Comparison of ENCODE assay signal across 11 cellular contexts in the genomic region with DNA sequence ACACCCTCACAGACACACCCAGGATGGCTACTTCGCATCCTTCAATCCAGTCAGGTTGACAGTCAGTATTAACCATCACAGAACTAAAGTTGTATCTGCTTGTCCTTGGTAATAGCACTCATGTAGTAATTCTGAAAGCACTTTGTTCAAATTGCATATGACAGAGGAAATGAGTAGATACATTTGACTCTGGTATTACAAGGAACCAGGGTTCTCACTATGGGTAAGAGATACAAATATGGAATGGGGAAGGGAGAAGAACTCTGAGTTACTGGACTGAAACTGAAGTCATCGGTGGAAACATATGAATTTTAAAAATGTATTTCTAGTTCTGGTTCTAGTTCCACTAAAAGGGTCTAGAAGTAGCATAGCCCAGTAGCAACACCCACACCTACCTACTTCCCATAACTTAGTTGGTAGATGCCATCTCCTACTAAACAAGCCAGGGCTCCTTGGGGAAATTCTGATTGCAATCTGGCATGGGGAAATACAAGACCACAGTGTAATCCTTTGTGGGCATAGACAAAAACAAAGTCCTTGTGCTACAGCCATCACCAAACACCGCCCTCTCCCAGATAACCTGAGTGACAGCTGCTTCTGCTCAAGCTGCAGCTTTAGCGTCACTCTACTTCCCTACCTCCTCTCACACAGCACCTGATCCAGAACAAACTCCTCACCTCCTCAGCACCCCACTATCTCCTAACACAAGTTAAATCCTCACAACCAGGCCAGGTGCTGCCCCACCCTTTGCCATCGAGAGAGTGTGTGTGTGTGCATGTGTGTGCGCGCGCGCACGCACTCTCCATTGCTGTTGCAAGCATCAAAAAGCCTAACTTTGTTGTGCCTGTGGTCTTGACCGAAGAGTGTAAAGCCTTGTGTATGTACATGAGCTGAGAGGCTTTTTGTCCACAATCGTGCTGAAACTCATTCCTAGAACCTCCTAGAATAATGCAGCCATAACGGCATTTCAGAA. TPM values are rescaled to one million over a fixed set of nuclear protein-coding genes. Genes with fewer than 3 reads are reported as not detected.
A peak's percentile ranks its signal among the peaks of the same experiment; 100 is the strongest.
DNase-seq lines count a peak whose midpoint lies in the region; ATAC-seq, FAIRE-seq and TF ChIP-seq lines count a peak whose summit lies in the region.
"Had no signal": no experiment of that assay in that cellular context is flagged by ENCODE, and none has a peak within 500 bp of the region (broad histone marks: within the 10 kb centered on the region; RNA-seq: fewer than 3 reads in every experiment).

No MANE protein-coding gene starts in this region.

- POLR2A ChIA-PET in GM12878 (lab: Charles Lee) = no interaction called here

- RAD21 ChIA-PET in GM12878 (lab: Charles Lee; ENCODE audit: unreplicated experiment) = no interaction called here

- no peak for TF ChIP-seq POLR2A in GM12878 (IDR thresholded peaks at IDR 0.05; ENCODE audit: low read depth, low read length)

- no peaks in the 10 kb centered on the region for H4K20me1 ChIP-seq in GM12878 (ENCODE audit: control insufficient read depth, insufficient read depth)

- no peak for FAIRE-seq in GM12878 (lab: Jason Lieb, UNC)

- no peak overlapping the region for H3K9ac ChIP-seq in GM12878 (ENCODE audit: control insufficient read depth, insufficient read depth, low read length)

- in situ Hi-C loops in GM12878 (cut with MboI) = no loop called here

- TF ChIP-seq RAD21 in GM12878 (IDR thresholded peaks at IDR 0.05; ENCODE audit: insufficient read depth, low read depth, low read length) = no peak

- no peak overlapping the region for H2AFZ ChIP-seq in GM12878 (ENCODE audit: control insufficient read depth, low read depth, low read length)

- DNase-seq in GM12878 (ENCODE audit: low read depth, low spot score) (no peak), AG08396 (ENCODE audit: low spot score) (no peak), DMS53 (lab: John Stamatoyannopoulos, UW) (no peak), SHP77 treated with DMSO at 0.1 percent for 48 hours (lab: John Stamatoyannopoulos, UW) (no peak), NCI-H526 (lab: John Stamatoyannopoulos, UW) (no peak)
- DNase-seq: cortex of kidney, NCI-H2029 treated with DMSO at 0.1 percent for 48 hours, tibial artery had no signal

- TF ChIP-seq CTCF in GM12878 (IDR thresholded peaks at IDR 0.05 in 2 of 3, conservative IDR thresholded peaks at IDR 0.05 in 1 of 3; ENCODE audit: control insufficient read depth in 2 of 3, extremely low read depth in 1 of 3, insufficient read depth in 1 of 3, low read depth in 3 of 3, low read length in 3 of 3) = no peak

- H3K36me3 ChIP-seq in GM12878 (ENCODE audit: control insufficient read depth in 2 of 2, insufficient read depth in 2 of 2, low read length in 1 of 2) = peaks cover 0 to 4% of the 10 kb centered on the region in 2 experiments; a peak in 2 of 4 replicates

- CTCF ChIA-PET in GM12878 (lab: Yijun Ruan, JAX) = no interaction called here

- H3K27ac ChIP-seq in GM12878 (ENCODE audit: control insufficient read depth, insufficient read depth) = peak overlapping the region; percentile 69
- H3K27ac ChIP-seq: tibial artery had no signal

- no TSS peak for BruUV-seq in GM12878 (replicated peaks; lab: Mats Ljungman, UMichigan)

- H3K4me2 ChIP-seq in GM12878 (ENCODE audit: control insufficient read depth, insufficient read depth) = peak overlapping the region; percentile 86

- 52% methylated on average over 13 of the region's 13 CpGs for WGBS in GM12878 (ENCODE audit: insufficient coverage, insufficient replicate concordance, low lambda C conversion rate, missing lambda C conversion rate)

- H3K9me3 ChIP-seq in GM12878 (replicated peaks; ENCODE audit: control insufficient read depth, insufficient read depth, low read length) = peaks cover 9% of the 10 kb centered on the region; the same call in 2 of the 3 replicates

- H3K4me3 ChIP-seq in GM12878 = no peak overlapping the region
- H3K4me3 ChIP-seq: tibial artery had no signal

- intact Hi-C loops in GM12878 (cut with micrococcal nuclease; ENCODE audit: unreplicated experiment) = loop anchor here (2.0 kb wide), 1 partner anchor 20 kb away; no protein-coding TSS in a partner anchor

- SMC1A ChIA-PET in GM12878 (lab: Charles Lee; ENCODE audit: uncharacterized antibody, unreplicated experiment) = interaction anchor here (1.7 kb wide), 1 partner anchor 22 kb away, joined by 3 read pairs; no protein-coding TSS in a partner anchor

- H3K27me3 ChIP-seq in GM12878 (replicated peaks in 1 of 2; ENCODE audit: control insufficient read depth in 2 of 2, insufficient read depth in 2 of 2, low read length in 1 of 2) = no peaks in the 10 kb centered on the region
- H3K27me3 ChIP-seq: tibial artery had no signal

- ATAC-seq in GM18858 (IDR thresholded peaks at IDR 0.05; ENCODE audit: unreplicated experiment) (peak; percentile 81), GM21526 (IDR thresholded peaks at IDR 0.05; ENCODE audit: low FRiP score, unreplicated experiment) (peak; percentile 74), HG03175 (IDR thresholded peaks at IDR 0.05; ENCODE audit: unreplicated experiment) (peak; percentile 47), GM12878 (peak; percentile 73)

- H3K79me2 ChIP-seq in GM12878 (ENCODE audit: control insufficient read depth, insufficient read depth, low read length) = no peaks in the 10 kb centered on the region

- H3K4me1 ChIP-seq in GM12878 (ENCODE audit: control insufficient read depth, insufficient read depth, low read length) = peaks cover 38% of the 10 kb centered on the region
- H3K4me1 ChIP-seq: tibial artery had no signal

- TF ChIP-seq EP300 in GM12878 (IDR thresholded peaks at IDR 0.05; ENCODE audit: borderline replicate concordance in 1 of 2, control insufficient read depth in 1 of 2, low read depth in 2 of 2, low read length in 2 of 2) = no peak; a peak in 1 of 4 replicates

TF ChIP-seq in GM12878, 131 proteins besides CTCF, POLR2A, EP300 and RAD21 (continues in another document):
- TF ChIP-seq MTA2 (IDR thresholded peaks at IDR 0.05; ENCODE audit: low read depth) = 0 out of 2 replicates have a peak, but pooled peaks have one; percentile 20
- TF ChIP-seq EED (IDR thresholded peaks at IDR 0.05; ENCODE audit: low read depth) = peak; percentile 70
- peak; percentile 69; the same call in 1 of the 2 replicates for TF ChIP-seq RUNX3 (IDR thresholded peaks at IDR 0.05; ENCODE audit: low read length)
- TF ChIP-seq, protein P1, sequence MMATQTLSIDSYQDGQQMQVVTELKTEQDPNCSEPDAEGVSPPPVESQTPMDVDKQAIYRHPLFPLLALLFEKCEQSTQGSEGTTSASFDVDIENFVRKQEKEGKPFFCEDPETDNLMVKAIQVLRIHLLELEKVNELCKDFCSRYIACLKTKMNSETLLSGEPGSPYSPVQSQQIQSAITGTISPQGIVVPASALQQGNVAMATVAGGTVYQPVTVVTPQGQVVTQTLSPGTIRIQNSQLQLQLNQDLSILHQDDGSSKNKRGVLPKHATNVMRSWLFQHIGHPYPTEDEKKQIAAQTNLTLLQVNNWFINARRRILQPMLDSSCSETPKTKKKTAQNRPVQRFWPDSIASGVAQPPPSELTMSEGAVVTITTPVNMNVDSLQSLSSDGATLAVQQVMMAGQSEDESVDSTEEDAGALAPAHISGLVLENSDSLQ (IDR thresholded peaks at IDR 0.05) = peak; percentile 79
- no peak for TF ChIP-seq MYB (IDR thresholded peaks at IDR 0.05; ENCODE audit: borderline replicate concordance, low read depth, low read length)
- TF ChIP-seq, protein P2, sequence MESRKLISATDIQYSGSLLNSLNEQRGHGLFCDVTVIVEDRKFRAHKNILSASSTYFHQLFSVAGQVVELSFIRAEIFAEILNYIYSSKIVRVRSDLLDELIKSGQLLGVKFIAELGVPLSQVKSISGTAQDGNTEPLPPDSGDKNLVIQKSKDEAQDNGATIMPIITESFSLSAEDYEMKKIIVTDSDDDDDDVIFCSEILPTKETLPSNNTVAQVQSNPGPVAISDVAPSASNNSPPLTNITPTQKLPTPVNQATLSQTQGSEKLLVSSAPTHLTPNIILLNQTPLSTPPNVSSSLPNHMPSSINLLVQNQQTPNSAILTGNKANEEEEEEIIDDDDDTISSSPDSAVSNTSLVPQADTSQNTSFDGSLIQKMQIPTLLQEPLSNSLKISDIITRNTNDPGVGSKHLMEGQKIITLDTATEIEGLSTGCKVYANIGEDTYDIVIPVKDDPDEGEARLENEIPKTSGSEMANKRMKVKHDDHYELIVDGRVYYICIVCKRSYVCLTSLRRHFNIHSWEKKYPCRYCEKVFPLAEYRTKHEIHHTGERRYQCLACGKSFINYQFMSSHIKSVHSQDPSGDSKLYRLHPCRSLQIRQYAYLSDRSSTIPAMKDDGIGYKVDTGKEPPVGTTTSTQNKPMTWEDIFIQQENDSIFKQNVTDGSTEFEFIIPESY (IDR thresholded peaks at IDR 0.05) = peak; percentile 44; the same call in 1 of the 2 replicates
- peak; percentile 73 for TF ChIP-seq ZBED1 (IDR thresholded peaks at IDR 0.05; ENCODE audit: borderline replicate concordance)
- 0 out of 2 replicates have a peak, but pooled peaks have one; percentile 20 for TF ChIP-seq TBL1XR1 (IDR thresholded peaks at IDR 0.05; ENCODE audit: low read depth, low read length)
- no peak for TF ChIP-seq CHD1 (IDR thresholded peaks at IDR 0.05; ENCODE audit: low read depth, low read length)
- TF ChIP-seq BRCA1 (IDR thresholded peaks at IDR 0.05; ENCODE audit: low read depth, low read length) = no peak
- peak; percentile 57; the same call in 1 of the 2 replicates for TF ChIP-seq TCF7 (IDR thresholded peaks at IDR 0.05; ENCODE audit: borderline replicate concordance)

RNA-seq across cellular contexts. Expression of gene CD226, which starts 31.4 kb away (rescaled TPM):
- 158 and 176 TPM in 2 replicates for total RNA-seq in GM12878 (2013; cell fraction: nucleolus; rRNA removed)
- total RNA-seq in GM12878 (2014; rRNA removed) (53.3 and 61.5 TPM in 2 replicates), GM12878 (2014; rRNA removed; fragmentation: Illumina TruSeq; extraction: Trizol) (63.9 and 68.8 TPM in 2 replicates), GM12878 (2021) (56.2 and 60.3 TPM in 2 replicates)
- 24.3 TPM for polyA plus RNA-seq in GM12878 (2011; ENCODE audit: low read depth)
- polyA plus RNA-seq in GM12878 (2011; rRNA removed) (67.2 and 84.8 TPM in 2 replicates), GM12878 (2014; fragmentation: Illumina TruSeq; extraction: Trizol) (56.6 and 62.8 TPM in 2 replicates), GM12878 (2014; fragmentation: Nextera tagmentation; extraction: Ambion mirVana) (10 to 100 TPM; 12.9 to 18.2 TPM), GM12878 (2014; rRNA removed) (38.5 and 41.3 TPM in 2 replicates), GM12878 (2016; fragmentation: Nextera tagmentation; extraction: Ambion mirVana) (10 to 100 TPM; 22.7 to 23.5 TPM)
- polyA plus RNA-seq in GM12878 (2011; cell fraction: cytosol; rRNA removed) = 28.2 and 43.4 TPM in 2 replicates
- 20.7 and 33.5 TPM in 2 replicates for polyA plus RNA-seq in GM12878 (2011; cell fraction: nucleus; rRNA removed)
- polyA plus RNA-seq in GM12878 (2012) = 40.8 and 67.0 TPM in 2 replicates
- 106 and 148 TPM in 2 replicates for polyA minus RNA-seq in GM12878 (2011; rRNA and poly(A)+ RNA removed)
- 23.1 and 25.7 TPM in 2 replicates for polyA minus RNA-seq in GM12878 (2011; cell fraction: cytosol; rRNA and poly(A)+ RNA removed)
- 29.5 and 39.7 TPM in 2 replicates for polyA minus RNA-seq in GM12878 (2011; cell fraction: nucleus; rRNA and poly(A)+ RNA removed)
